ENCODE assay signal across 9 cellular contexts in genomic region chr19:15464394-15465385, GRCh38. TPM values are rescaled to one million over a fixed set of nuclear protein-coding genes. Genes with fewer than 3 reads are reported as not detected.
DNase-seq lines count a peak whose midpoint lies in the region; ATAC-seq and TF ChIP-seq lines count a peak whose summit lies in the region.
"Had no signal": no experiment of that assay in that cellular context is flagged by ENCODE, and none has a peak within 500 bp of the region (broad histone marks: within the 10 kb centered on the region; RNA-seq: fewer than 3 reads in every experiment).

Gene RASAL3 (minus strand): TSS chr19:15464544. CDS start chr19:15464358, 186 bp downstream.

- peaks cover 93% of the 10 kb centered on the region for H3K27me3 ChIP-seq in gastroesophageal sphincter
- peaks cover 54% of the 10 kb centered on the region for H3K27me3 ChIP-seq in foreskin keratinocyte

- no peak for ATAC-seq in gastroesophageal sphincter
- no peak for ATAC-seq in foreskin keratinocyte

- no peaks in the 10 kb centered on the region for H3K36me3 ChIP-seq in gastroesophageal sphincter

- H3K9me3 ChIP-seq in gastroesophageal sphincter = no peaks in the 10 kb centered on the region

- H3K27ac ChIP-seq in gastroesophageal sphincter (peak within 1 kb of the TSS in 2 of 4 donors; percentile 32 to 51), foreskin keratinocyte (no peak within 1 kb of the TSS)

- peaks cover 0 to 6% (median 4%) of the 10 kb centered on the region in 3 donors for H3K4me1 ChIP-seq in gastroesophageal sphincter
- H3K4me1 ChIP-seq in foreskin keratinocyte = no peaks in the 10 kb centered on the region

- H3K4me3 ChIP-seq in gastroesophageal sphincter = peak within 1 kb of the TSS; percentile 7 to 45

- TF ChIP-seq POLR2A in gastroesophageal sphincter (IDR thresholded peaks at IDR 0.05) = no peak

- TF ChIP-seq CTCF in gastroesophageal sphincter (IDR thresholded peaks at IDR 0.05) = no peak
- no peak for TF ChIP-seq CTCF in foreskin keratinocyte (conservative IDR thresholded peaks at IDR 0.05)

- DNase-seq in GDM1 (lab: John Stamatoyannopoulos, UW) = peak; percentile 91
- DNase-seq in HuH-7.5 (ENCODE audit: low spot score) = peak; percentile 6
- peak; percentile 85 for DNase-seq in activated CD8-positive, alpha-beta memory T cell treated with anti-CD3 and anti-CD28 coated beads for 24 hours
- peak; percentile 36 to 60 (median 58) for DNase-seq in stimulated activated CD4-positive, alpha-beta T cell treated with anti-CD3 and anti-CD28 coated beads, TNF-alpha, amount 100 ng/mL, for 1 hour (ENCODE audit: low read depth in 3 of 3, low spot score in 1 of 3)
- DNase-seq in HK-2 (ENCODE audit: unreplicated experiment) = no peak
- no peak for DNase-seq in NCI-H524 (lab: John Stamatoyannopoulos, UW)
- DNase-seq in foreskin keratinocyte = no peak

- WGBS in gastroesophageal sphincter (ENCODE audit: low coverage in 1 of 2), 2 donors = 46 to 64% methylated on average over 9 of the region's 17 CpGs

- TF ChIP-seq EP300 in gastroesophageal sphincter (IDR thresholded peaks at IDR 0.05) = no peak

RNA-seq across cellular contexts. Expression of gene RASAL3, which starts in this region (rescaled TPM):
- total RNA-seq in gastroesophageal sphincter = 1 to 10 TPM; 1.3 to 3.1 (median 2.1) TPM
- total RNA-seq in foreskin keratinocyte = not detected in 2 replicates
- not detected in 2 replicates for polyA plus RNA-seq in foreskin keratinocyte
- total RNA-seq: epithelial cell of proximal tubule had no signal

Comparison
In these comparisons a context has a peak if more than half of its experiments do, and no peak if none do; other contexts are left out.
1. DNase-seq: peak in GDM1 (single experiment), HuH-7.5 (single experiment), activated CD8-positive, alpha-beta memory T cell treated with anti-CD3 and anti-CD28 coated beads for 24 hours (single experiment) and stimulated activated CD4-positive, alpha-beta T cell treated with anti-CD3 and anti-CD28 coated beads, TNF-alpha, amount 100 ng/mL, for 1 hour (3 of 3); none in HK-2 (single experiment), NCI-H524 (0 of 2) and foreskin keratinocyte (0 of 2).